Comparison of ENCODE assay signal across 1 cellular context in the genomic region with DNA sequence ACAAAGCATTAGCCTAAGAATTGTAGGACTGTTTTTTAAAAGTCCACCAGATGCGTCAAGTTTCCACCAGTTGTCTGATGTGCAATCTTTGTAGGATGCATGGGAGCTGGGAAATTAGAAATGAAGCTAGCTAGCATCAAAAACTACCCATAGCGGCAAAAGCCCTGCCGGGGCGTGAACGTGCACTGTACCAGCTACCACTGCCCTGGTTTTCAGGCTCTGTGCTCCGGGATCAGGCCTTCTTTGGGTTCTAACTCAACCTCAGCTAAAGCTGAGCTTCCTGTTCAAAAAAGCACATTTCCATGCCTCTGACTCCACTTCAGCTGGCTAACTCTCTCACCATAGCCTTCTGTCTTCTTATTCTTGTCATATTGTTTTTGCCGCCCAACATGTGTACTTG.
TF ChIP-seq lines count a peak whose summit lies in the region.

No MANE protein-coding gene starts in this region.

TF ChIP-seq in IMR-90, 13 proteins besides CTCF, POLR2A, EP300 and RAD21 (continued from another document):
- no peak for TF ChIP-seq MXI1 (IDR thresholded peaks at IDR 0.05; ENCODE audit: borderline replicate concordance, low read depth, low read length)
- no peak for TF ChIP-seq MAZ (IDR thresholded peaks at IDR 0.05; ENCODE audit: borderline replicate concordance, low read depth, low read length)
- TF ChIP-seq, protein P1, sequence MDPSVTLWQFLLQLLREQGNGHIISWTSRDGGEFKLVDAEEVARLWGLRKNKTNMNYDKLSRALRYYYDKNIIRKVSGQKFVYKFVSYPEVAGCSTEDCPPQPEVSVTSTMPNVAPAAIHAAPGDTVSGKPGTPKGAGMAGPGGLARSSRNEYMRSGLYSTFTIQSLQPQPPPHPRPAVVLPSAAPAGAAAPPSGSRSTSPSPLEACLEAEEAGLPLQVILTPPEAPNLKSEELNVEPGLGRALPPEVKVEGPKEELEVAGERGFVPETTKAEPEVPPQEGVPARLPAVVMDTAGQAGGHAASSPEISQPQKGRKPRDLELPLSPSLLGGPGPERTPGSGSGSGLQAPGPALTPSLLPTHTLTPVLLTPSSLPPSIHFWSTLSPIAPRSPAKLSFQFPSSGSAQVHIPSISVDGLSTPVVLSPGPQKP (IDR thresholded peaks at IDR 0.05; ENCODE audit: borderline replicate concordance, low read depth, low read length): no peak
- no peak for TF ChIP-seq CHD1 (IDR thresholded peaks at IDR 0.05; ENCODE audit: low read depth, low read length)
- TF ChIP-seq, protein P2, sequence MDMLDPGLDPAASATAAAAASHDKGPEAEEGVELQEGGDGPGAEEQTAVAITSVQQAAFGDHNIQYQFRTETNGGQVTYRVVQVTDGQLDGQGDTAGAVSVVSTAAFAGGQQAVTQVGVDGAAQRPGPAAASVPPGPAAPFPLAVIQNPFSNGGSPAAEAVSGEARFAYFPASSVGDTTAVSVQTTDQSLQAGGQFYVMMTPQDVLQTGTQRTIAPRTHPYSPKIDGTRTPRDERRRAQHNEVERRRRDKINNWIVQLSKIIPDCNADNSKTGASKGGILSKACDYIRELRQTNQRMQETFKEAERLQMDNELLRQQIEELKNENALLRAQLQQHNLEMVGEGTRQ (IDR thresholded peaks at IDR 0.05; ENCODE audit: low read depth, low read length): no peak
